ENCODE assay signal across 8 cellular contexts in genomic region chr7:95434501-95435421, GRCh38. TPM values are rescaled to one million over a fixed set of nuclear protein-coding genes. Genes with fewer than 3 reads are reported as not detected.
DNase-seq lines count a peak whose midpoint lies in the region; ATAC-seq and TF ChIP-seq lines count a peak whose summit lies in the region.

PON2 (minus strand) TSS chr7:95435028; CDS start chr7:95434951, 77 bp downstream.

- TF ChIP-seq CTCF in GM10248 (IDR thresholded peaks at IDR 0.05; ENCODE audit: control extremely low read depth, extremely low read depth, low read depth, missing control alignments) (no peak), ascending aorta (IDR thresholded peaks at IDR 0.05) (no peak)

- intact Hi-C loops in ascending aorta (cut with DNase I) = loop anchor here (5.0 kb wide), 1 partner anchor 253 kb away; no protein-coding TSS in a partner anchor
- intact Hi-C loops in left ventricle myocardium superior (cut with micrococcal nuclease) = no loop called here
- intact Hi-C loops in posterior cingulate gyrus (cut with DNase I) = no loop called here

- peak; percentile 100 for ATAC-seq in left ventricle myocardium superior

- CTCF ChIA-PET in GM10248 (lab: Yijun Ruan, JAX) = interaction anchor here (1.6 to 2.5 kb wide), 4 partner anchors 9 to 44 kb away, joined by 3 to 13 read pairs (median 5); no protein-coding TSS in a partner anchor

- H3K27ac ChIP-seq in ascending aorta = peak within 1 kb of the TSS; percentile 91 to 96

- DNase-seq in GM10248 (ENCODE audit: extremely low spot score) = peak; percentile 84
- DNase-seq in HAP-1 (ENCODE audit: low spot score in 2 of 2) = peak; percentile 84 to 92
- peak; percentile 87 for DNase-seq in M059J (ENCODE audit: low read depth)
- DNase-seq in SW 1271 (lab: John Stamatoyannopoulos, UW) = peak; percentile 44 to 66
- DNase-seq in ascending aorta (ENCODE audit: low spot score in 2 of 2) = peak; percentile 13 to 88
- DNase-seq in left ventricle myocardium superior = peak; percentile 93
- DNase-seq in posterior cingulate gyrus = peak; percentile 38 to 93 (median 53)
- no peak for DNase-seq in cortex of kidney (lab: John Stamatoyannopoulos, UW)

- H3K9me3 ChIP-seq in HAP-1 (no peaks in the 10 kb centered on the region), ascending aorta (no peaks in the 10 kb centered on the region)

- H3K4me1 ChIP-seq in HAP-1 = peaks cover 7% of the 10 kb centered on the region
- H3K4me1 ChIP-seq in ascending aorta = peaks cover 0 to 2% of the 10 kb centered on the region in 2 donors

- POLR2A ChIA-PET in GM10248 (lab: Yijun Ruan, JAX) = interaction anchor here (0.7 kb wide), 1 partner anchor 15 kb away, joined by 3 read pairs; no protein-coding TSS in a partner anchor

- in situ Hi-C loops in HAP-1 (cut with MboI; ENCODE audit: low sequenced_read_pairs) = no loop called here

- H3K36me3 ChIP-seq in HAP-1 (replicated peaks) (no peaks in the 10 kb centered on the region), ascending aorta (no peaks in the 10 kb centered on the region)

- H3K27me3 ChIP-seq in HAP-1 (ENCODE audit: low read depth) (no peaks in the 10 kb centered on the region), ascending aorta (no peaks in the 10 kb centered on the region)

- H3K4me3 ChIP-seq in HAP-1 (peak within 1 kb of the TSS; percentile 56), ascending aorta (peak within 1 kb of the TSS; percentile 73 to 97)

RNA-seq across cellular contexts. Expression of gene PON2, which starts in this region (rescaled TPM):
- total RNA-seq in M059J (2014; rRNA removed; shearing (Covaris generic)) = 213 and 223 TPM in 2 replicates
- total RNA-seq in ascending aorta (59.8 TPM), left ventricle myocardium superior (39.9 TPM)
